ENCODE assay signal across 11 cellular contexts in the genomic region with DNA sequence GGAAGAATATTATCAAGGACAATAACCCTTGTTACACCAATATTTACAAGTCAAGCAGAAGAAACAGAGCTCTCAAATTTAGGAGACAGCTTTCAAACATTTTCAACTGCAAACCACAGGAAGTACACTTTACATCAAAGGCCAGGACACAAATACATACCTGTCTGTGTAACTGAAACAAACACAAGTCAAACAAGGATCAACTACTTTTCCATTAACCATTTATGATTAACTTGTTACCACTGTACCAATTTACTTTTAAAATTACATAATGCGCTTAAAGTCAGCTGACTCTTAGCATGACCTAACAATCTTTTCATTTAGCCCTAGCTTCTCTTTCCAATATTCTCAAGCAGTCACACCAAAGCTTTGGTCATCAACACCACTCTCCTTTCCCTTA. TPM values are rescaled to one million over a fixed set of nuclear protein-coding genes. Genes with fewer than 3 reads are reported as not detected.
DNase-seq lines count a peak whose midpoint lies in the region; ATAC-seq lines count a peak whose summit lies in the region.
"Had no signal": no experiment of that assay in that cellular context is flagged by ENCODE, and none has a peak within 500 bp of the region (broad histone marks: within the 10 kb centered on the region; RNA-seq: fewer than 3 reads in every experiment).

No MANE protein-coding gene starts in this region.

- peaks cover 29% of the 10 kb centered on the region for H3K4me1 Mint-ChIP-seq in activated T-cell treated with anti-CD3 and anti-CD28 coated beads, Interleukin-2, amount 50 U/mL, for 72 hours (ENCODE audit: low read depth)
- H3K4me1 Mint-ChIP-seq in activated CD4-positive, alpha-beta memory T cell treated with anti-CD3 and anti-CD28 coated beads, Interleukin-2, amount 10 ng/mL, durations not matched to agents 7 days and 5 days = peaks cover 33% of the 10 kb centered on the region
- H3K4me1 Mint-ChIP-seq in stimulated activated effector memory CD8-positive, alpha-beta T cell treated with anti-CD3 and anti-CD28 coated beads, Interleukin-12 subunit alpha, Interleukin-12 subunit beta, amount 100 ng/mL, for 72 hours = peaks cover 57% of the 10 kb centered on the region

- peaks cover 0 to 5% of the 10 kb centered on the region in 2 donors for H3K36me3 Mint-ChIP-seq in activated T-cell treated with anti-CD3 and anti-CD28 coated beads, Interleukin-2, amount 50 U/mL, for 72 hours (ENCODE audit: insufficient read depth in 2 of 2)
- H3K36me3 Mint-ChIP-seq in activated CD4-positive, alpha-beta memory T cell treated with anti-CD3 and anti-CD28 coated beads, Interleukin-2, amount 10 ng/mL, durations not matched to agents 7 days and 5 days (ENCODE audit: low read depth) = peaks cover 12% of the 10 kb centered on the region
- peaks cover 15% of the 10 kb centered on the region for H3K36me3 Mint-ChIP-seq in stimulated activated effector memory CD8-positive, alpha-beta T cell treated with anti-CD3 and anti-CD28 coated beads, Interleukin-12 subunit alpha, Interleukin-12 subunit beta, amount 100 ng/mL, for 72 hours

- H3K27ac Mint-ChIP-seq in activated T-cell treated with anti-CD3 and anti-CD28 coated beads, Interleukin-2, amount 50 U/mL, for 72 hours = peak overlapping the region; percentile 80
- peak overlapping the region; percentile 11 for H3K27ac Mint-ChIP-seq in activated CD4-positive, alpha-beta memory T cell treated with anti-CD3 and anti-CD28 coated beads, Interleukin-2, amount 10 ng/mL, durations not matched to agents 7 days and 5 days
- peak overlapping the region; percentile 18 for H3K27ac Mint-ChIP-seq in stimulated activated effector memory CD8-positive, alpha-beta T cell treated with anti-CD3 and anti-CD28 coated beads, Interleukin-12 subunit alpha, Interleukin-12 subunit beta, amount 100 ng/mL, for 72 hours

- ATAC-seq in activated T-cell treated with anti-CD3 and anti-CD28 coated beads, Interleukin-2, amount 50 U/mL, for 72 hours (replicated peaks in 1 of 2) = no peak
- ATAC-seq in HG02759 (IDR thresholded peaks at IDR 0.05; ENCODE audit: unreplicated experiment) (peak; percentile 59), GM21447 (IDR thresholded peaks at IDR 0.05; ENCODE audit: unreplicated experiment) (no peak)
- ATAC-seq in stimulated activated effector memory CD8-positive, alpha-beta T cell treated with anti-CD3 and anti-CD28 coated beads, Interleukin-12 subunit alpha, Interleukin-12 subunit beta, amount 100 ng/mL, for 72 hours = no peak

- DNase-seq in activated T-cell treated with anti-CD3 and anti-CD28 coated beads, Interleukin-2, amount 50 U/mL, for 72 hours = no peak
- no peak for DNase-seq in activated T-cell treated with anti-CD3 and anti-CD28 coated beads for 4 hours
- DNase-seq in activated CD4-positive, alpha-beta memory T cell treated with anti-CD3 and anti-CD28 coated beads, Interleukin-2, amount 10 ng/mL, durations not matched to agents 7 days and 5 days = no peak
- no peak for DNase-seq in stimulated activated effector memory CD8-positive, alpha-beta T cell treated with anti-CD3 and anti-CD28 coated beads, Interleukin-12 subunit alpha, Interleukin-12 subunit beta, amount 100 ng/mL, for 72 hours (ENCODE audit: low spot score in 2 of 2)
- DNase-seq in RPMI8226 = no peak
- DNase-seq in iPS-NIHi7 (ENCODE audit: extremely low spot score) = no peak
- DNase-seq: Kasumi-1, NCI-H2107, uterus had no signal

- POLR2A ChIA-PET in activated CD4-positive, alpha-beta memory T cell treated with anti-CD3 and anti-CD28 coated beads, Interleukin-2, amount 10 ng/mL, durations not matched to agents 7 days and 5 days (lab: Charles Lee) = interaction anchor here (2.3 kb wide), 1 partner anchor 44 kb away, joined by 10 read pairs; no protein-coding TSS in a partner anchor

- H3K4me3 Mint-ChIP-seq in activated T-cell treated with anti-CD3 and anti-CD28 coated beads, Interleukin-2, amount 50 U/mL, for 72 hours = peak overlapping the region in 1 of 2 donors; percentile 66
- no peak overlapping the region for H3K4me3 Mint-ChIP-seq in activated CD4-positive, alpha-beta memory T cell treated with anti-CD3 and anti-CD28 coated beads, Interleukin-2, amount 10 ng/mL, durations not matched to agents 7 days and 5 days
- no peak overlapping the region for H3K4me3 Mint-ChIP-seq in stimulated activated effector memory CD8-positive, alpha-beta T cell treated with anti-CD3 and anti-CD28 coated beads, Interleukin-12 subunit alpha, Interleukin-12 subunit beta, amount 100 ng/mL, for 72 hours

- CTCF ChIA-PET in activated CD4-positive, alpha-beta memory T cell treated with anti-CD3 and anti-CD28 coated beads, Interleukin-2, amount 10 ng/mL, durations not matched to agents 7 days and 5 days (lab: Charles Lee) = interaction anchor here (1.5 kb wide), 1 partner anchor 41 kb away, joined by 4 read pairs; no protein-coding TSS in a partner anchor

- no peaks in the 10 kb centered on the region for H3K9me3 Mint-ChIP-seq in activated T-cell treated with anti-CD3 and anti-CD28 coated beads, Interleukin-2, amount 50 U/mL, for 72 hours
- no peaks in the 10 kb centered on the region for H3K9me3 Mint-ChIP-seq in activated CD4-positive, alpha-beta memory T cell treated with anti-CD3 and anti-CD28 coated beads, Interleukin-2, amount 10 ng/mL, durations not matched to agents 7 days and 5 days
- no peaks in the 10 kb centered on the region for H3K9me3 Mint-ChIP-seq in stimulated activated effector memory CD8-positive, alpha-beta T cell treated with anti-CD3 and anti-CD28 coated beads, Interleukin-12 subunit alpha, Interleukin-12 subunit beta, amount 100 ng/mL, for 72 hours

- no peaks in the 10 kb centered on the region for H3K27me3 Mint-ChIP-seq in activated T-cell treated with anti-CD3 and anti-CD28 coated beads, Interleukin-2, amount 50 U/mL, for 72 hours (ENCODE audit: low read depth)
- H3K27me3 Mint-ChIP-seq in activated CD4-positive, alpha-beta memory T cell treated with anti-CD3 and anti-CD28 coated beads, Interleukin-2, amount 10 ng/mL, durations not matched to agents 7 days and 5 days = no peaks in the 10 kb centered on the region

RNA-seq across cellular contexts. Expression of gene TRIM33, which starts 43.5 kb away (rescaled TPM):
- total RNA-seq in activated T-cell treated with anti-CD3 and anti-CD28 coated beads, Interleukin-2, amount 50 U/mL, for 72 hours = 10 to 100 TPM; 34.1 to 42.4 TPM
- total RNA-seq in activated CD4-positive, alpha-beta memory T cell treated with anti-CD3 and anti-CD28 coated beads, Interleukin-2, amount 10 ng/mL, durations not matched to agents 7 days and 5 days = 10 to 100 TPM; 36.0 to 36.5 TPM

Comparison
In these comparisons a context has a peak if more than half of its experiments do, and no peak if none do; other contexts are left out.
1. H3K27ac Mint-ChIP-seq: peak in every context shown above with its lines; median percentile 80 in activated T-cell treated with anti-CD3 and anti-CD28 coated beads, Interleukin-2, amount 50 U/mL, for 72 hours; 18 in stimulated activated effector memory CD8-positive, alpha-beta T cell treated with anti-CD3 and anti-CD28 coated beads, Interleukin-12 subunit alpha, Interleukin-12 subunit beta, amount 100 ng/mL, for 72 hours; 11 in activated CD4-positive, alpha-beta memory T cell treated with anti-CD3 and anti-CD28 coated beads, Interleukin-2, amount 10 ng/mL, durations not matched to agents 7 days and 5 days.